In the genomic region with DNA sequence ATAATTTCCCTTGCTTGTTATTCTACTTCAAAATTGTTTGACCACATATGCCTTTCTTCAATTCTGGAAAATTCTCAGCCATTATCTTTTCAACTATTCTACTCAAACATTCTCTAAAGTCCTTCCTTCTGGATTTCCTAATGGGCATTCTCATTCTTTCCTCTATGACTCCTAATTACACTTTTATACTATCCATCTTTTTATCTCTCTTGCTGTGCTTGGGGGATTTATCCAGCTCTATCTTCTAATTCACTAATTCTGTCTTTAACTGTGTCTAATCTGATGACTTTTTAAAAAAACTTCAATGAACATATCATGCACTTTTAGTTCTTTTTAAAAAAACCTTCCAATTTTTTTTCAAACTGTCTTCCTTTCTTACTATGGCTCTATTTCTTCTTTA, we compare ENCODE assay signal across 34 cellular contexts.
"Had no signal": no experiment of that assay in that cellular context is flagged by ENCODE, and none has a peak within 500 bp of the region (broad histone marks: within the 10 kb centered on the region; RNA-seq: fewer than 3 reads in every experiment).

No MANE protein-coding gene starts in this region.

- H3K36me3 ChIP-seq: MG63 had no signal

- DNase-seq: Karpas-422, Kasumi-1, MG63, MM.1S, MV-4-11, NCI-H1048, NCI-H1092, NCI-H1092 treated with DMSO at 0.1 percent for 48 hours, NCI-H1105, NCI-H1105 treated with DMSO at 0.1 percent for 48 hours, NCI-H1417, NCI-H1417 treated with DMSO at 0.1 percent for 48 hours, NCI-H1436, NCI-H1436 treated with DMSO at 0.1 percent for 48 hours, NCI-H146, NCI-H1694, NCI-H1694 treated with DMSO at 0.1 percent for 48 hours, NCI-H187, NCI-H187 treated with DMSO at 0.1 percent for 48 hours, NCI-H1930, NCI-H2029, NCI-H2029 treated with DMSO at 0.1 percent for 48 hours, NCI-H2081, NCI-H2081 treated with DMSO at 0.1 percent for 48 hours, NCI-H2107, NCI-H2171, NCI-H2171 treated with DMSO at 0.1 percent for 48 hours, NCI-H2227 treated with DMSO at 0.1 percent for 48 hours, NCI-H226, NCI-H345, NCI-H446, NCI-H446 treated with DMSO at 0.1 percent for 48 hours, NCI-H510A, NCI-H510A treated with DMSO at 0.1 percent for 48 hours had no signal

- H3K4me3 ChIP-seq: MG63 had no signal

- H3K27me3 ChIP-seq: MG63 had no signal
